Comparison of ENCODE assay signal across 21 cellular contexts in the genomic region with DNA sequence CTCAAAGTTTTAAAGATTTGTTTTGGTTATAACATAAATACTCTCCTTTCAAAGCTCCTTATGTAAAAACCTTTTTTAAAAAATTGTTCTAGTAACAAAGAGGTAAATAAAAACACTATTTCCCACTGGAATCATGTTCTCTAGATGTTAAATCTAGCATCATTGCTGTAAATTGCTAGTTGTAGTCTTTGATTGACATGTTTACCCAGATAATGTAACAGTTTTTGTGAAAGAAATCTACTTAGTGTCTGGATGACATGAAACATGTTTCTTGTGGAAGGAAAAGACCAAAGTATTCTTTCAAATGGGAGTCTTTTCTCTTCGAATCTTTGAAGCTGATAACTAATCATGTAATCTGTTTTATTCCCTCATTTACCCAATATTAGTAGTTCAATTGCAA.
"Had no signal": no experiment of that assay in that cellular context is flagged by ENCODE, and none has a peak within 500 bp of the region (broad histone marks: within the 10 kb centered on the region; RNA-seq: fewer than 3 reads in every experiment).

No MANE protein-coding gene starts in this region.

- H3K9me3 ChIP-seq: MG63, SJCRH30 had no signal

- H3K27ac ChIP-seq: RWPE1, SJCRH30, SK-N-MC had no signal

- H3K27me3 ChIP-seq: MG63, SJCRH30 had no signal

- DNase-seq: Karpas-422, KG1, MG63, NCI-H1092, NCI-H1105 treated with DMSO at 0.1 percent for 48 hours, NCI-H1417 treated with DMSO at 0.1 percent for 48 hours, NCI-H146, NCI-H1694 treated with DMSO at 0.1 percent for 48 hours, NCI-H2081, NCI-H2107, NCI-H345, NCI-H446 treated with DMSO at 0.1 percent for 48 hours, NCI-H510A treated with DMSO at 0.1 percent for 48 hours, NCI-H526, NCI-H82, PC-3, SHP77 treated with DMSO at 0.1 percent for 48 hours, SJCRH30 had no signal

- ATAC-seq: Panc1, PC-3 had no signal

- H3K4me1 ChIP-seq: SJCRH30 had no signal

- H3K36me3 ChIP-seq: MG63, SJCRH30 had no signal

- H3K4me3 ChIP-seq: MG63, SJCRH30, SK-N-MC had no signal
